10 cellular contexts compared by ENCODE assay signal in the genomic region with DNA sequence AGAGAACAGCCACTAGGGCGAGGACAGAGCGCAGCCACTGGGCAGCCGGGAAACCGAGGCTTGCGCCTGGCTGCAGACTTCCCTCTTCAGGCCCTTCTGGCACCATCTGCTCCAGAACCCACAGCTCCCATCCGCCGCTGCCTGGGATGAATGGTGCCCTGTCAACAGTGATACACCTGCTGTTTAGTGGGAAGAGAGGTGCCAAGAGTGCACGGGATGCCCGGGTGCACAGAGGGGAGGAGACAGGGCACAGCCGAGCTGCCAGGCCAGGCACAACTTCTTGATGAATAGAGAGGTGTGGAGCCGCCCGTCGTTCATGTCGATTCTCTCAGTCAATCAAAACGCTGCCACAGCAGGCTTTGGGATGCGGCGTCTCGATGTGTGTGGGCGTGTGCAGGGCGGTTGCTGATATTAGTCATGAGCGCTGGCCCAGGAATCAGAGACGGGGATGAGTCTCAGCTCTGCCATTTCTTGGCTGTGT. TPM values are rescaled to one million over a fixed set of nuclear protein-coding genes. Genes with fewer than 3 reads are reported as not detected.
DNase-seq lines count a peak whose midpoint lies in the region; ATAC-seq and TF ChIP-seq lines count a peak whose summit lies in the region.
"Had no signal": no experiment of that assay in that cellular context is flagged by ENCODE, and none has a peak within 500 bp of the region (broad histone marks: within the 10 kb centered on the region; RNA-seq: fewer than 3 reads in every experiment).

No MANE protein-coding gene starts in this region.

- no peaks in the 10 kb centered on the region for H3K9me3 ChIP-seq in PC-3 (ENCODE audit: low read length)
- H3K9me3 ChIP-seq in sigmoid colon, result no peaks in the 10 kb centered on the region
- H3K9me3 ChIP-seq: SJSA1 had no signal

- POLR2A ChIA-PET in PC-3 (lab: Charles Lee; ENCODE audit: unreplicated experiment), result no interaction called here

- no peak overlapping the region for H3K27ac ChIP-seq in PC-3 (ENCODE audit: low read length)
- no peak overlapping the region for H3K27ac ChIP-seq in sigmoid colon
- H3K27ac ChIP-seq: SJSA1 had no signal

- H4K20me1 ChIP-seq in PC-3 (ENCODE audit: low read length), result no peaks in the 10 kb centered on the region

- H2AFZ ChIP-seq in PC-3 (ENCODE audit: low read length), result no peak overlapping the region

- no peak for TF ChIP-seq POLR2A in sigmoid colon (IDR thresholded peaks at IDR 0.05)

- H3K79me2 ChIP-seq in PC-3 (ENCODE audit: low read length), result no peaks in the 10 kb centered on the region

- no peak overlapping the region for H3K4me3 ChIP-seq in PC-3 (ENCODE audit: low read length)
- H3K4me3 ChIP-seq in sigmoid colon, result no peak overlapping the region
- H3K4me3 ChIP-seq: SJSA1 had no signal

- H3F3A ChIP-seq in PC-3 (ENCODE audit: low read length, unreplicated experiment), result no peaks in the 10 kb centered on the region

- CTCF ChIA-PET in PC-3 (lab: Charles Lee), result interaction anchor here (1.4 kb wide), 1 partner anchor 273 kb away, joined by 3 read pairs; no protein-coding TSS in a partner anchor

- TF ChIP-seq CTCF in PC-3 (conservative IDR thresholded peaks at IDR 0.05; ENCODE audit: low read depth, low read length) (no peak), sigmoid colon (IDR thresholded peaks at IDR 0.05) (no peak)

- no peak for TF ChIP-seq EP300 in sigmoid colon (IDR thresholded peaks at IDR 0.05)

- no peak overlapping the region for H3K4me2 ChIP-seq in PC-3 (ENCODE audit: low read length)

- H3K4me1 ChIP-seq in PC-3 (ENCODE audit: insufficient read depth, low read length), result peaks cover 4% of the 10 kb centered on the region; the same call in 1 of the 2 replicates
- no peaks in the 10 kb centered on the region for H3K4me1 ChIP-seq in sigmoid colon
- H3K4me1 ChIP-seq: SJSA1 had no signal

- H3K27me3 ChIP-seq in PC-3 (ENCODE audit: low read length) (no peaks in the 10 kb centered on the region), sigmoid colon (no peaks in the 10 kb centered on the region)
- H3K27me3 ChIP-seq: SJSA1 had no signal

- no TSS peak for BruUV-seq in PC-3 (replicated peaks; lab: Mats Ljungman, UMichigan)

- no peak overlapping the region for H3K9ac ChIP-seq in PC-3 (ENCODE audit: low read length)

- intact Hi-C loops in PC-3 (cut with micrococcal nuclease), result no loop called here
- intact Hi-C loops in head of caudate nucleus (cut with DNase I), result no loop called here
- intact Hi-C loops in sigmoid colon (cut with DNase I), result no loop called here

- H3K36me3 ChIP-seq in PC-3 (ENCODE audit: low read depth, low read length), result no peaks in the 10 kb centered on the region
- no peaks in the 10 kb centered on the region for H3K36me3 ChIP-seq in sigmoid colon

- no peaks in the 10 kb centered on the region for H3K9me2 ChIP-seq in PC-3 (replicated peaks; ENCODE audit: low read length)

- ATAC-seq in PC-3, result peak; percentile 60; the same call in 1 of the 2 replicates
- no peak for ATAC-seq in HG02763 (IDR thresholded peaks at IDR 0.05; ENCODE audit: unreplicated experiment)
- ATAC-seq: natural killer cell treated with Interleukin-12 subunit alpha and Interleukin-12 subunit beta and Interleukin-15 and Interleukin-18, amount 100 ng/mL, for 72 hours had no signal

- DNase-seq in COLO668 (lab: John Stamatoyannopoulos, UW; ENCODE audit: unreplicated experiment), result peak; percentile 10
- peak in 40 of 76 experiments; percentile 2 to 74 (median 28) for DNase-seq in HUDEP-2 (lab: John Stamatoyannopoulos, UW; ENCODE audit: unreplicated experiment in 76 of 76)
- DNase-seq in PC-3, result no peak
- peak; percentile 29 to 89 (median 65) for DNase-seq in head of caudate nucleus
- no peak for DNase-seq in sigmoid colon
- DNase-seq in activated CD8-positive, alpha-beta memory T cell treated with anti-CD3 and anti-CD28 coated beads, Interleukin-2, amount 50 U/mL, for 48 hours, result no peak
- no peak for DNase-seq in HT-29 (ENCODE audit: low spot score)

- WGBS in sigmoid colon, 2 donors, result 22 to 70% methylated on average over 22 of the region's 22 CpGs

RNA-seq across cellular contexts. Expression of a gene that starts 39.5 kb away (rescaled TPM):
- total RNA-seq in PC-3 (2014; rRNA removed), result 229 and 282 TPM in 2 replicates
- total RNA-seq in sigmoid colon, result 1 to 10 TPM in 2 of 4 donors, under 1 TPM in 1, not detected in 1; 0.16 to 4.3 (median 2.7) TPM
- polyA plus RNA-seq in sigmoid colon, result 10 to 100 TPM in 2 of 3 donors, 1 to 10 TPM in 1; 9.6 to 65.8 (median 32.6) TPM
- 223 and 264 TPM in 2 replicates for total RNA-seq in HT-29 (2014; rRNA removed; shearing (Covaris generic))

Comparison
In these comparisons a context has a peak if more than half of its experiments do, and no peak if none do; other contexts are left out.
1. DNase-seq: peak in COLO668 (single experiment), HUDEP-2 (40 of 76) and head of caudate nucleus (42 of 42); none in PC-3 (single experiment), sigmoid colon (single experiment), activated CD8-positive, alpha-beta memory T cell treated with anti-CD3 and anti-CD28 coated beads, Interleukin-2, amount 50 U/mL, for 48 hours (single experiment) and HT-29 (single experiment).
2. RNA of a gene that starts 39.5 kb away (total RNA-seq): 229 to 282 TPM in PC-3 and 223 to 264 TPM in HT-29; 0.16 to 4.3 TPM in sigmoid colon; every median in the first group is over 10 times any median in the second.